In genomic region chr3:135636596-135636995, GRCh38 we compare ENCODE assay signal across 28 cellular contexts.
"Had no signal": no experiment of that assay in that cellular context is flagged by ENCODE, and none has a peak within 500 bp of the region (broad histone marks: within the 10 kb centered on the region; RNA-seq: fewer than 3 reads in every experiment).

No MANE protein-coding gene starts in this region.

- H3K27me3 ChIP-seq: adrenal gland, body of pancreas, colonic mucosa, esophagus squamous epithelium had no signal

- H3K9me3 ChIP-seq: adrenal gland, body of pancreas, colonic mucosa, esophagus squamous epithelium had no signal

- ATAC-seq: activated CD4-positive, alpha-beta T cell treated with anti-CD3 and anti-CD28 coated beads for 36 hours; activated CD8-positive, alpha-beta memory T cell treated with anti-CD3 and anti-CD28 coated beads, Interleukin-2, amount 10 ng/mL, durations not matched to agents 7 days and 5 days; activated CD8-positive, alpha-beta T cell treated with anti-CD3 and anti-CD28 coated beads, Interleukin-2, amount 10 ng/mL, durations not matched to agents 7 days and 5 days; activated naive CD8-positive, alpha-beta T cell treated with anti-CD3 and anti-CD28 coated beads, Interleukin-2, amount 50 U/mL, for 24 hours; body of pancreas had no signal

- H3K9me3 Mint-ChIP-seq: activated CD4-positive, alpha-beta memory T cell treated with anti-CD3 and anti-CD28 coated beads for 36 hours; activated CD4-positive, alpha-beta T cell treated with anti-CD3 and anti-CD28 coated beads, Interleukin-2, amount 10 ng/mL, durations not matched to agents 24 days and 14 days; activated naive CD4-positive, alpha-beta T cell treated with anti-CD3 and anti-CD28 coated beads for 36 hours; activated naive CD8-positive, alpha-beta T cell treated with anti-CD3 and anti-CD28 coated beads for 36 hours; activated naive CD8-positive, alpha-beta T cell treated with anti-CD3 and anti-CD28 coated beads, Interleukin-2, amount 50 U/mL, for 24 hours; activated T-helper 1 cell treated with anti-CD3 and anti-CD28 coated beads, Interleukin-12 subunit alpha, Interleukin-12 subunit beta, Interleukin-2, Interleukin-4 antibody, amounts not matched to agents 30 ng/mL and 10 ng/mL and 1 ng/mL, durations not matched to agents 14 hours and 24 hours and 36 hours; activated T-helper 2 cell treated with anti-CD3 and anti-CD28 coated beads, Interferon-gamma antibody, Interleukin-2, Interleukin-4, amounts not matched to agents 10 μg/mL and 5 μg/mL and 100 μg/mL, durations not matched to agents 14 hours and 24 hours and 36 hours had no signal

- H3K36me3 ChIP-seq: adrenal gland, colonic mucosa, esophagus squamous epithelium had no signal

- H3K27ac Mint-ChIP-seq: activated CD4-positive, alpha-beta memory T cell treated with anti-CD3 and anti-CD28 coated beads for 36 hours; activated CD4-positive, alpha-beta T cell treated with anti-CD3 and anti-CD28 coated beads for 36 hours; activated CD4-positive, alpha-beta T cell treated with anti-CD3 and anti-CD28 coated beads, Interleukin-2, amount 10 ng/mL, durations not matched to agents 24 days and 14 days; activated CD8-positive, alpha-beta memory T cell treated with anti-CD3 and anti-CD28 coated beads, Interleukin-2, amount 10 ng/mL, durations not matched to agents 7 days and 5 days; activated CD8-positive, alpha-beta T cell treated with anti-CD3 and anti-CD28 coated beads, Interleukin-2, amount 10 ng/mL, durations not matched to agents 7 days and 5 days; activated naive CD4-positive, alpha-beta T cell treated with anti-CD3 and anti-CD28 coated beads for 36 hours; activated naive CD4-positive, alpha-beta T cell treated with anti-CD3 and anti-CD28 coated beads, Interleukin-2, amount 50 U/mL, for 24 hours; activated naive CD8-positive, alpha-beta T cell treated with anti-CD3 and anti-CD28 coated beads for 36 hours; activated naive CD8-positive, alpha-beta T cell treated with anti-CD3 and anti-CD28 coated beads, Interleukin-2, amount 50 U/mL, for 24 hours; activated T-helper 1 cell treated with anti-CD3 and anti-CD28 coated beads, Interleukin-12 subunit alpha, Interleukin-12 subunit beta, Interleukin-2, Interleukin-4 antibody, amounts not matched to agents 30 ng/mL and 10 ng/mL and 1 ng/mL, durations not matched to agents 14 hours and 24 hours and 36 hours; activated T-helper 2 cell treated with anti-CD3 and anti-CD28 coated beads, Interferon-gamma antibody, Interleukin-2, Interleukin-4, amounts not matched to agents 10 μg/mL and 5 μg/mL and 100 μg/mL, durations not matched to agents 14 hours and 24 hours and 36 hours had no signal

- DNase-seq: activated CD4-positive, alpha-beta memory T cell treated with anti-CD3 and anti-CD28 coated beads for 36 hours; activated CD4-positive, alpha-beta T cell treated with anti-CD3 and anti-CD28 coated beads for 36 hours; activated CD4-positive, CD25-positive, alpha-beta regulatory T cell; activated CD4-positive, CD25-positive, alpha-beta regulatory T cell treated with anti-CD3 and anti-CD28 coated beads, Interleukin-2, amount 50 U/mL, for 72 hours; activated CD8-positive, alpha-beta memory T cell treated with anti-CD3 and anti-CD28 coated beads, Interleukin-2, amount 10 ng/mL, durations not matched to agents 7 days and 5 days; activated CD8-positive, alpha-beta memory T cell treated with anti-CD3 and anti-CD28 coated beads, Interleukin-2, amount 50 U/mL, for 4 hours; activated CD8-positive, alpha-beta T cell treated with anti-CD3 and anti-CD28 coated beads, Interleukin-2, amount 10 ng/mL, durations not matched to agents 7 days and 5 days; activated effector memory CD4-positive, alpha-beta T cell treated with anti-CD3 and anti-CD28 coated beads, Interleukin-2, amount 50 U/mL, for 16 hours; activated naive CD4-positive, alpha-beta T cell treated with anti-CD3 and anti-CD28 coated beads for 36 hours; activated naive CD8-positive, alpha-beta T cell treated with anti-CD3 and anti-CD28 coated beads for 36 hours; activated naive CD8-positive, alpha-beta T cell treated with anti-CD3 and anti-CD28 coated beads, Interleukin-2, amount 50 U/mL, for 24 hours; activated T-cell treated with anti-CD3 and anti-CD28 coated beads, Interleukin-2, amount 50 U/mL, for 1 hour; activated T-cell treated with anti-CD3 and anti-CD28 coated beads, Interleukin-2, amount 50 U/mL, for 48 hours; adrenal gland; amygdala; aorta; body of pancreas; caudate nucleus; cerebellar nuclear complex; colonic mucosa; effector CD8-positive, alpha-beta T cell; esophagus squamous epithelium; head of caudate nucleus; T-helper 2 cell had no signal

- H3K4me1 Mint-ChIP-seq: activated CD4-positive, alpha-beta T cell treated with anti-CD3 and anti-CD28 coated beads for 36 hours; activated CD4-positive, alpha-beta T cell treated with anti-CD3 and anti-CD28 coated beads, Interleukin-2, amount 10 ng/mL, durations not matched to agents 24 days and 14 days; activated CD8-positive, alpha-beta memory T cell treated with anti-CD3 and anti-CD28 coated beads, Interleukin-2, amount 10 ng/mL, durations not matched to agents 7 days and 5 days; activated naive CD4-positive, alpha-beta T cell treated with anti-CD3 and anti-CD28 coated beads, Interleukin-2, amount 50 U/mL, for 24 hours; activated naive CD8-positive, alpha-beta T cell treated with anti-CD3 and anti-CD28 coated beads for 36 hours; activated naive CD8-positive, alpha-beta T cell treated with anti-CD3 and anti-CD28 coated beads, Interleukin-2, amount 50 U/mL, for 24 hours had no signal

- H3K36me3 Mint-ChIP-seq: activated CD4-positive, alpha-beta memory T cell treated with anti-CD3 and anti-CD28 coated beads for 36 hours; activated CD8-positive, alpha-beta memory T cell treated with anti-CD3 and anti-CD28 coated beads, Interleukin-2, amount 10 ng/mL, durations not matched to agents 7 days and 5 days; activated naive CD4-positive, alpha-beta T cell treated with anti-CD3 and anti-CD28 coated beads, Interleukin-2, amount 50 U/mL, for 24 hours; activated naive CD8-positive, alpha-beta T cell treated with anti-CD3 and anti-CD28 coated beads for 36 hours had no signal

- H3K4me3 ChIP-seq: adrenal gland, body of pancreas, colonic mucosa, esophagus squamous epithelium had no signal

- H3K4me3 Mint-ChIP-seq: activated CD4-positive, alpha-beta memory T cell treated with anti-CD3 and anti-CD28 coated beads for 36 hours; activated CD4-positive, alpha-beta T cell treated with anti-CD3 and anti-CD28 coated beads for 36 hours; activated CD4-positive, alpha-beta T cell treated with anti-CD3 and anti-CD28 coated beads, Interleukin-2, amount 10 ng/mL, durations not matched to agents 24 days and 14 days; activated CD8-positive, alpha-beta memory T cell treated with anti-CD3 and anti-CD28 coated beads, Interleukin-2, amount 10 ng/mL, durations not matched to agents 7 days and 5 days; activated CD8-positive, alpha-beta T cell treated with anti-CD3 and anti-CD28 coated beads, Interleukin-2, amount 10 ng/mL, durations not matched to agents 7 days and 5 days; activated naive CD4-positive, alpha-beta T cell treated with anti-CD3 and anti-CD28 coated beads for 36 hours; activated naive CD4-positive, alpha-beta T cell treated with anti-CD3 and anti-CD28 coated beads, Interleukin-2, amount 50 U/mL, for 24 hours; activated naive CD8-positive, alpha-beta T cell treated with anti-CD3 and anti-CD28 coated beads for 36 hours; activated naive CD8-positive, alpha-beta T cell treated with anti-CD3 and anti-CD28 coated beads, Interleukin-2, amount 50 U/mL, for 24 hours; activated T-helper 1 cell treated with anti-CD3 and anti-CD28 coated beads, Interleukin-12 subunit alpha, Interleukin-12 subunit beta, Interleukin-2, Interleukin-4 antibody, amounts not matched to agents 30 ng/mL and 10 ng/mL and 1 ng/mL, durations not matched to agents 14 hours and 24 hours and 36 hours had no signal

- H3K27me3 Mint-ChIP-seq: activated CD4-positive, alpha-beta memory T cell treated with anti-CD3 and anti-CD28 coated beads for 36 hours; activated CD4-positive, alpha-beta T cell treated with anti-CD3 and anti-CD28 coated beads, Interleukin-2, amount 10 ng/mL, durations not matched to agents 24 days and 14 days; activated CD8-positive, alpha-beta memory T cell treated with anti-CD3 and anti-CD28 coated beads, Interleukin-2, amount 10 ng/mL, durations not matched to agents 7 days and 5 days; activated naive CD4-positive, alpha-beta T cell treated with anti-CD3 and anti-CD28 coated beads, Interleukin-2, amount 50 U/mL, for 24 hours; activated naive CD8-positive, alpha-beta T cell treated with anti-CD3 and anti-CD28 coated beads for 36 hours; activated naive CD8-positive, alpha-beta T cell treated with anti-CD3 and anti-CD28 coated beads, Interleukin-2, amount 50 U/mL, for 24 hours had no signal
